1 cellular context compared by ENCODE assay signal in genomic region chr10:91410638-91411367, GRCh38.
TF ChIP-seq lines count a peak whose summit lies in the region.

No MANE protein-coding gene starts in this region.

TF ChIP-seq in GM12878, 131 proteins besides CTCF, POLR2A, EP300 and RAD21 (continued from another document):
- TF ChIP-seq ZBTB11 (CRISPR knock-in tag; IDR thresholded peaks at IDR 0.05), result no peak
- no peak for TF ChIP-seq POU2F2 (IDR thresholded peaks at IDR 0.05; ENCODE audit: borderline replicate concordance, low read depth, low read length)
- TF ChIP-seq, protein P1, sequence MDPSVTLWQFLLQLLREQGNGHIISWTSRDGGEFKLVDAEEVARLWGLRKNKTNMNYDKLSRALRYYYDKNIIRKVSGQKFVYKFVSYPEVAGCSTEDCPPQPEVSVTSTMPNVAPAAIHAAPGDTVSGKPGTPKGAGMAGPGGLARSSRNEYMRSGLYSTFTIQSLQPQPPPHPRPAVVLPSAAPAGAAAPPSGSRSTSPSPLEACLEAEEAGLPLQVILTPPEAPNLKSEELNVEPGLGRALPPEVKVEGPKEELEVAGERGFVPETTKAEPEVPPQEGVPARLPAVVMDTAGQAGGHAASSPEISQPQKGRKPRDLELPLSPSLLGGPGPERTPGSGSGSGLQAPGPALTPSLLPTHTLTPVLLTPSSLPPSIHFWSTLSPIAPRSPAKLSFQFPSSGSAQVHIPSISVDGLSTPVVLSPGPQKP (IDR thresholded peaks at IDR 0.05; ENCODE audit: low read depth, low read length), result no peak
- no peak for TF ChIP-seq JUNB (IDR thresholded peaks at IDR 0.05)
- TF ChIP-seq, protein P2, sequence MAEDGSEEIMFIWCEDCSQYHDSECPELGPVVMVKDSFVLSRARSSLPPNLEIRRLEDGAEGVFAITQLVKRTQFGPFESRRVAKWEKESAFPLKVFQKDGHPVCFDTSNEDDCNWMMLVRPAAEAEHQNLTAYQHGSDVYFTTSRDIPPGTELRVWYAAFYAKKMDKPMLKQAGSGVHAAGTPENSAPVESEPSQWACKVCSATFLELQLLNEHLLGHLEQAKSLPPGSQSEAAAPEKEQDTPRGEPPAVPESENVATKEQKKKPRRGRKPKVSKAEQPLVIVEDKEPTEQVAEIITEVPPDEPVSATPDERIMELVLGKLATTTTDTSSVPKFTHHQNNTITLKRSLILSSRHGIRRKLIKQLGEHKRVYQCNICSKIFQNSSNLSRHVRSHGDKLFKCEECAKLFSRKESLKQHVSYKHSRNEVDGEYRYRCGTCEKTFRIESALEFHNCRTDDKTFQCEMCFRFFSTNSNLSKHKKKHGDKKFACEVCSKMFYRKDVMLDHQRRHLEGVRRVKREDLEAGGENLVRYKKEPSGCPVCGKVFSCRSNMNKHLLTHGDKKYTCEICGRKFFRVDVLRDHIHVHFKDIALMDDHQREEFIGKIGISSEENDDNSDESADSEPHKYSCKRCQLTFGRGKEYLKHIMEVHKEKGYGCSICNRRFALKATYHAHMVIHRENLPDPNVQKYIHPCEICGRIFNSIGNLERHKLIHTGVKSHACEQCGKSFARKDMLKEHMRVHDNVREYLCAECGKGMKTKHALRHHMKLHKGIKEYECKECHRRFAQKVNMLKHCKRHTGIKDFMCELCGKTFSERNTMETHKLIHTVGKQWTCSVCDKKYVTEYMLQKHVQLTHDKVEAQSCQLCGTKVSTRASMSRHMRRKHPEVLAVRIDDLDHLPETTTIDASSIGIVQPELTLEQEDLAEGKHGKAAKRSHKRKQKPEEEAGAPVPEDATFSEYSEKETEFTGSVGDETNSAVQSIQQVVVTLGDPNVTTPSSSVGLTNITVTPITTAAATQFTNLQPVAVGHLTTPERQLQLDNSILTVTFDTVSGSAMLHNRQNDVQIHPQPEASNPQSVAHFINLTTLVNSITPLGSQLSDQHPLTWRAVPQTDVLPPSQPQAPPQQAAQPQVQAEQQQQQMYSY (CRISPR knock-in tag; IDR thresholded peaks at IDR 0.05), result no peak
- no peak for TF ChIP-seq REST (IDR thresholded peaks at IDR 0.05; ENCODE audit: low read depth, low read length)
- TF ChIP-seq CBX3 (IDR thresholded peaks at IDR 0.05; ENCODE audit: borderline replicate concordance, low read depth), result no peak
- no peak for TF ChIP-seq IRF4 (IDR thresholded peaks at IDR 0.05; ENCODE audit: low read depth, low read length)
- peak; percentile 56; the same call in 1 of the 2 replicates for TF ChIP-seq RAD51 (IDR thresholded peaks at IDR 0.05)
- no peak for TF ChIP-seq YY1 (IDR thresholded peaks at IDR 0.05; ENCODE audit: low read depth, low read length)
- TF ChIP-seq PAX8 (IDR thresholded peaks at IDR 0.05), result no peak
- TF ChIP-seq HDAC6 (IDR thresholded peaks at IDR 0.05; ENCODE audit: unreplicated experiment), result no peak
- no peak for TF ChIP-seq FOS (IDR thresholded peaks at IDR 0.05; ENCODE audit: borderline replicate concordance, extremely low read depth, insufficient read length)
- no peak for TF ChIP-seq POLR2AphosphoS2 (IDR thresholded peaks at IDR 0.05; ENCODE audit: low read depth, low read length)
- TF ChIP-seq ATF7 (IDR thresholded peaks at IDR 0.05; ENCODE audit: low read depth), result peak; percentile 79
- TF ChIP-seq ATF2 (IDR thresholded peaks at IDR 0.05; ENCODE audit: low read length), result peak; percentile 54
- TF ChIP-seq, protein P3, sequence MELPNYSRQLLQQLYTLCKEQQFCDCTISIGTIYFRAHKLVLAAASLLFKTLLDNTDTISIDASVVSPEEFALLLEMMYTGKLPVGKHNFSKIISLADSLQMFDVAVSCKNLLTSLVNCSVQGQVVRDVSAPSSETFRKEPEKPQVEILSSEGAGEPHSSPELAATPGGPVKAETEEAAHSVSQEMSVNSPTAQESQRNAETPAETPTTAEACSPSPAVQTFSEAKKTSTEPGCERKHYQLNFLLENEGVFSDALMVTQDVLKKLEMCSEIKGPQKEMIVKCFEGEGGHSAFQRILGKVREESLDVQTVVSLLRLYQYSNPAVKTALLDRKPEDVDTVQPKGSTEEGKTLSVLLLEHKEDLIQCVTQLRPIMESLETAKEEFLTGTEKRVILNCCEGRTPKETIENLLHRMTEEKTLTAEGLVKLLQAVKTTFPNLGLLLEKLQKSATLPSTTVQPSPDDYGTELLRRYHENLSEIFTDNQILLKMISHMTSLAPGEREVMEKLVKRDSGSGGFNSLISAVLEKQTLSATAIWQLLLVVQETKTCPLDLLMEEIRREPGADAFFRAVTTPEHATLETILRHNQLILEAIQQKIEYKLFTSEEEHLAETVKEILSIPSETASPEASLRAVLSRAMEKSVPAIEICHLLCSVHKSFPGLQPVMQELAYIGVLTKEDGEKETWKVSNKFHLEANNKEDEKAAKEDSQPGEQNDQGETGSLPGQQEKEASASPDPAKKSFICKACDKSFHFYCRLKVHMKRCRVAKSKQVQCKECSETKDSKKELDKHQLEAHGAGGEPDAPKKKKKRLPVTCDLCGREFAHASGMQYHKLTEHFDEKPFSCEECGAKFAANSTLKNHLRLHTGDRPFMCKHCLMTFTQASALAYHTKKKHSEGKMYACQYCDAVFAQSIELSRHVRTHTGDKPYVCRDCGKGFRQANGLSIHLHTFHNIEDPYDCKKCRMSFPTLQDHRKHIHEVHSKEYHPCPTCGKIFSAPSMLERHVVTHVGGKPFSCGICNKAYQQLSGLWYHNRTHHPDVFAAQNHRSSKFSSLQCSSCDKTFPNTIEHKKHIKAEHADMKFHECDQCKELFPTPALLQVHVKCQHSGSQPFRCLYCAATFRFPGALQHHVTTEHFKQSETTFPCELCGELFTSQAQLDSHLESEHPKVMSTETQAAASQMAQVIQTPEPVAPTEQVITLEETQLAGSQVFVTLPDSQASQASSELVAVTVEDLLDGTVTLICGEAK (IDR thresholded peaks at IDR 0.05; ENCODE audit: borderline replicate concordance), result no peak
- no peak for TF ChIP-seq HDAC2 (IDR thresholded peaks at IDR 0.05)
- no peak for TF ChIP-seq GATAD2B (conservative IDR thresholded peaks at IDR 0.05; ENCODE audit: low read depth)
- peak; percentile 46 for TF ChIP-seq IKZF1 (conservative IDR thresholded peaks at IDR 0.05)
- TF ChIP-seq RCOR1 (conservative IDR thresholded peaks at IDR 0.05; ENCODE audit: low read depth, low read length), result no peak
- TF ChIP-seq, protein P4, sequence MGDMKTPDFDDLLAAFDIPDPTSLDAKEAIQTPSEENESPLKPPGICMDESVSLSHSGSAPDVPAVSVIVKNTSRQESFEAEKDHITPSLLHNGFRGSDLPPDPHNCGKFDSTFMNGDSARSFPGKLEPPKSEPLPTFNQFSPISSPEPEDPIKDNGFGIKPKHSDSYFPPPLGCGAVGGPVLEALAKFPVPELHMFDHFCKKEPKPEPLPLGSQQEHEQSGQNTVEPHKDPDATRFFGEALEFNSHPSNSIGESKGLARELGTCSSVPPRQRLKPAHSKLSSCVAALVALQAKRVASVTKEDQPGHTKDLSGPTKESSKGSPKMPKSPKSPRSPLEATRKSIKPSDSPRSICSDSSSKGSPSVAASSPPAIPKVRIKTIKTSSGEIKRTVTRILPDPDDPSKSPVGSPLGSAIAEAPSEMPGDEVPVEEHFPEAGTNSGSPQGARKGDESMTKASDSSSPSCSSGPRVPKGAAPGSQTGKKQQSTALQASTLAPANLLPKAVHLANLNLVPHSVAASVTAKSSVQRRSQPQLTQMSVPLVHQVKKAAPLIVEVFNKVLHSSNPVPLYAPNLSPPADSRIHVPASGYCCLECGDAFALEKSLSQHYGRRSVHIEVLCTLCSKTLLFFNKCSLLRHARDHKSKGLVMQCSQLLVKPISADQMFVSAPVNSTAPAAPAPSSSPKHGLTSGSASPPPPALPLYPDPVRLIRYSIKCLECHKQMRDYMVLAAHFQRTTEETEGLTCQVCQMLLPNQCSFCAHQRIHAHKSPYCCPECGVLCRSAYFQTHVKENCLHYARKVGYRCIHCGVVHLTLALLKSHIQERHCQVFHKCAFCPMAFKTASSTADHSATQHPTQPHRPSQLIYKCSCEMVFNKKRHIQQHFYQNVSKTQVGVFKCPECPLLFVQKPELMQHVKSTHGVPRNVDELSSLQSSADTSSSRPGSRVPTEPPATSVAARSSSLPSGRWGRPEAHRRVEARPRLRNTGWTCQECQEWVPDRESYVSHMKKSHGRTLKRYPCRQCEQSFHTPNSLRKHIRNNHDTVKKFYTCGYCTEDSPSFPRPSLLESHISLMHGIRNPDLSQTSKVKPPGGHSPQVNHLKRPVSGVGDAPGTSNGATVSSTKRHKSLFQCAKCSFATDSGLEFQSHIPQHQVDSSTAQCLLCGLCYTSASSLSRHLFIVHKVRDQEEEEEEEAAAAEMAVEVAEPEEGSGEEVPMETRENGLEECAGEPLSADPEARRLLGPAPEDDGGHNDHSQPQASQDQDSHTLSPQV (IDR thresholded peaks at IDR 0.05), result no peak
- TF ChIP-seq NR2C2 (IDR thresholded peaks at IDR 0.05; ENCODE audit: borderline replicate concordance, control insufficient read depth, insufficient read length, low read depth), result no peak
- TF ChIP-seq EGR1 (IDR thresholded peaks at IDR 0.05; ENCODE audit: borderline replicate concordance in 1 of 2, low read depth in 2 of 2, low read length in 2 of 2), result no peak
- TF ChIP-seq, protein P5, sequence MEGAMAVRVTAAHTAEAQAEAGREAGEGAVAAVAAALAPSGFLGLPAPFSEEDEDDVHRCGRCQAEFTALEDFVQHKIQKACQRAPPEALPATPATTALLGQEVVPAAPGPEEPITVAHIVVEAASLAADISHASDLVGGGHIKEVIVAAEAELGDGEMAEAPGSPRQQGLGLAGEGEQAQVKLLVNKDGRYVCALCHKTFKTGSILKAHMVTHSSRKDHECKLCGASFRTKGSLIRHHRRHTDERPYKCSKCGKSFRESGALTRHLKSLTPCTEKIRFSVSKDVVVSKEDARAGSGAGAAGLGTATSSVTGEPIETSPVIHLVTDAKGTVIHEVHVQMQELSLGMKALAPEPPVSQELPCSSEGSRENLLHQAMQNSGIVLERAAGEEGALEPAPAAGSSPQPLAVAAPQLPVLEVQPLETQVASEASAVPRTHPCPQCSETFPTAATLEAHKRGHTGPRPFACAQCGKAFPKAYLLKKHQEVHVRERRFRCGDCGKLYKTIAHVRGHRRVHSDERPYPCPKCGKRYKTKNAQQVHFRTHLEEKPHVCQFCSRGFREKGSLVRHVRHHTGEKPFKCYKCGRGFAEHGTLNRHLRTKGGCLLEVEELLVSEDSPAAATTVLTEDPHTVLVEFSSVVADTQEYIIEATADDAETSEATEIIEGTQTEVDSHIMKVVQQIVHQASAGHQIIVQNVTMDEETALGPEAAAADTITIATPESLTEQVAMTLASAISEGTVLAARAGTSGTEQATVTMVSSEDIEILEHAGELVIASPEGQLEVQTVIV (IDR thresholded peaks at IDR 0.05; ENCODE audit: borderline replicate concordance, partially characterized antibody), result no peak
